23 cellular contexts compared by ENCODE assay signal in the genomic region with DNA sequence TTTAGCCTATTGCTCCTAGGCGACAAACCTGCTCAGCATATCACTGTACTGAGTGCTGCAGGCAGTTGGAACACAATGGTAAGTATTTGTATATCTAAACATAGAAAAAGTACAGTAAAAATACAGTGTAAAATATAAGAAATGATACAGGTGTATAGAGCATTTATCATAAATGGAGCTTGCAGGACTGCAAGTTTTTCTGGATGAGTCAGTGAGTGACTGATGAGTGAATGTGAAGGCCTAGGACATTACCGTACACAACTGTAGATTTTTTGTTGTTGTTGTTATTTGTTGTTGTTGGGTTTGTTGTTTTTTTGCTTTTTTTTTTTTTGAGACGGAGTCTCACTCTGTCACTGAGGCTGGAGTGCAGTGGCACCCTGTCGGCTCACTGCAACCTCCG. TPM values are rescaled to one million over a fixed set of nuclear protein-coding genes. Genes with fewer than 3 reads are reported as not detected.
DNase-seq lines count a peak whose midpoint lies in the region; FAIRE-seq and TF ChIP-seq lines count a peak whose summit lies in the region.
"Had no signal": no experiment of that assay in that cellular context is flagged by ENCODE, and none has a peak within 500 bp of the region (broad histone marks: within the 10 kb centered on the region; RNA-seq: fewer than 3 reads in every experiment).

No MANE protein-coding gene starts in this region.

- no peaks in the 10 kb centered on the region for H3K27me3 ChIP-seq in bronchial epithelial cell (ENCODE audit: control insufficient read depth, insufficient read depth, low read length)
- no peaks in the 10 kb centered on the region for H3K27me3 ChIP-seq in Caco-2 (replicated peaks; ENCODE audit: control insufficient read depth, insufficient read depth, low read length)
- H3K27me3 ChIP-seq: BE2C; BLaER1 treated with 17β-estradiol and CSF1 and Interleukin-3, amounts not matched to agents 10 nM and 100 nM had no signal

- no peaks in the 10 kb centered on the region for H3K4me1 ChIP-seq in Caco-2
- H3K4me1 ChIP-seq: A549; BE2C; BLaER1 treated with 17β-estradiol and CSF1 and Interleukin-3, amounts not matched to agents 10 nM and 100 nM; HAP-1 had no signal

- no peak overlapping the region for H3K4me3 Mint-ChIP-seq in Caco-2 (ENCODE audit: unreplicated experiment)
- H3K4me3 Mint-ChIP-seq: CD14-positive monocyte; CD4-positive, alpha-beta T cell; GM23338; HFFc6 had no signal

- FAIRE-seq in bronchial epithelial cell (lab: Jason Lieb, UNC): no peak
- FAIRE-seq in H54 (lab: Jason Lieb, UNC): no peak
- FAIRE-seq: A549, GM12878, GM18507 had no signal

- no peak for TF ChIP-seq CTCF in bronchial epithelial cell (IDR thresholded peaks at IDR 0.05; ENCODE audit: insufficient read depth, low read length, severe bottlenecking)
- TF ChIP-seq CTCF in Caco-2 (IDR thresholded peaks at IDR 0.05; ENCODE audit: insufficient read depth in 1 of 2, low read depth in 1 of 2, low read length in 1 of 2, severe bottlenecking in 1 of 2, unreplicated experiment in 1 of 2): no peak

- POLR2A ChIA-PET in Caco-2 (lab: Charles Lee): no interaction called here

- H3K4me3 ChIP-seq in bronchial epithelial cell (ENCODE audit: low read depth, low read length) (no peak overlapping the region), Caco-2 (ENCODE audit: low read depth, low read length) (no peak overlapping the region)
- H3K4me3 ChIP-seq: A549; BLaER1 treated with 17β-estradiol and CSF1 and Interleukin-3, amounts not matched to agents 10 nM and 100 nM; GM12878; GM23338; HAP-1 had no signal

- no peaks in the 10 kb centered on the region for H3K27me3 Mint-ChIP-seq in Caco-2 (ENCODE audit: insufficient read depth, unreplicated experiment)
- H3K27me3 Mint-ChIP-seq: CD4-positive, alpha-beta T cell; CD8-positive, alpha-beta memory T cell had no signal

- no peak overlapping the region for H3K27ac Mint-ChIP-seq in Caco-2 (ENCODE audit: unreplicated experiment)
- H3K27ac Mint-ChIP-seq: CD14-positive monocyte; CD4-positive, alpha-beta T cell; CD8-positive, alpha-beta memory T cell; GM23338; HFFc6 had no signal

- TF ChIP-seq POLR2A in H54 (IDR thresholded peaks at IDR 0.05; ENCODE audit: low read depth, low read length): no peak

- no peaks in the 10 kb centered on the region for H3K36me3 Mint-ChIP-seq in Caco-2 (ENCODE audit: insufficient read depth, unreplicated experiment)
- H3K36me3 Mint-ChIP-seq: CD14-positive monocyte had no signal

- intact Hi-C loops in Caco-2 (cut with micrococcal nuclease; ENCODE audit: unreplicated experiment): no loop called here

- H3K36me3 ChIP-seq in bronchial epithelial cell (ENCODE audit: control insufficient read depth, insufficient read depth, low read length) (no peaks in the 10 kb centered on the region), Caco-2 (ENCODE audit: control insufficient read depth, insufficient read depth, low read length) (no peaks in the 10 kb centered on the region)
- H3K36me3 ChIP-seq: BE2C, HAP-1 had no signal

- no peaks in the 10 kb centered on the region for H3K9me3 Mint-ChIP-seq in Caco-2 (ENCODE audit: unreplicated experiment)
- H3K9me3 Mint-ChIP-seq: CD4-positive, alpha-beta T cell; CD8-positive, alpha-beta memory T cell; GM23338; HFFc6 had no signal

- CTCF ChIA-PET in Caco-2 (lab: Charles Lee): no interaction called here

- DNase-seq in NCI-H526 (lab: John Stamatoyannopoulos, UW): peak; percentile 85
- peak; percentile 15 for DNase-seq in RKO (ENCODE audit: low spot score)
- peak; percentile 42 for DNase-seq in bronchial epithelial cell (ENCODE audit: low read depth)
- no peak for DNase-seq in H54 (ENCODE audit: insufficient read length, low spot score)
- DNase-seq in NK-92 treated with Interleukin-12 subunit alpha and Interleukin-12 subunit beta, amount 100 ng/mL, for 24 hours (lab: John Stamatoyannopoulos, UW): no peak
- DNase-seq in Caco-2: no peak
- DNase-seq: 8988T; ACHN; AML-193; BE2C; Calu3; CD4-positive, alpha-beta T cell; CD8-positive, alpha-beta memory T cell; DMS53; DMS79 treated with DMSO at 0.1 percent for 48 hours; HFFc6 had no signal

- no TSS peak for BruUV-seq in Caco-2 (replicated peaks; lab: Mats Ljungman, UMichigan)

- H3K4me1 Mint-ChIP-seq in Caco-2 (ENCODE audit: low read depth, unreplicated experiment): no peaks in the 10 kb centered on the region
- H3K4me1 Mint-ChIP-seq: CD8-positive, alpha-beta memory T cell; GM23338 had no signal

- no peaks in the 10 kb centered on the region for H3K9me3 ChIP-seq in Caco-2
- H3K9me3 ChIP-seq: A549, BE2C, HAP-1 had no signal

RNA-seq across cellular contexts. Expression of a gene that starts 33.4 kb away (rescaled TPM):
- total RNA-seq in bronchial epithelial cell (10.5 and 13.1 TPM in 2 replicates), Caco-2 (2022) (33.2 and 38.8 TPM in 2 replicates)

RNA-seq across cellular contexts. Expression of a gene that starts 36.0 kb away (rescaled TPM):
- total RNA-seq in bronchial epithelial cell (5.8 and 9.9 TPM in 2 replicates), Caco-2 (2022) (9.6 and 12.2 TPM in 2 replicates)

Comparison
In these comparisons a context has a peak if more than half of its experiments do, and no peak if none do; other contexts are left out.
1. DNase-seq: peak in NCI-H526 (2 of 2), RKO (single experiment) and bronchial epithelial cell (single experiment); none in H54 (single experiment), NK-92 treated with Interleukin-12 subunit alpha and Interleukin-12 subunit beta, amount 100 ng/mL, for 24 hours (single experiment) and Caco-2 (0 of 2).